Comparison of ENCODE assay signal across 8 cellular contexts in the genomic region with DNA sequence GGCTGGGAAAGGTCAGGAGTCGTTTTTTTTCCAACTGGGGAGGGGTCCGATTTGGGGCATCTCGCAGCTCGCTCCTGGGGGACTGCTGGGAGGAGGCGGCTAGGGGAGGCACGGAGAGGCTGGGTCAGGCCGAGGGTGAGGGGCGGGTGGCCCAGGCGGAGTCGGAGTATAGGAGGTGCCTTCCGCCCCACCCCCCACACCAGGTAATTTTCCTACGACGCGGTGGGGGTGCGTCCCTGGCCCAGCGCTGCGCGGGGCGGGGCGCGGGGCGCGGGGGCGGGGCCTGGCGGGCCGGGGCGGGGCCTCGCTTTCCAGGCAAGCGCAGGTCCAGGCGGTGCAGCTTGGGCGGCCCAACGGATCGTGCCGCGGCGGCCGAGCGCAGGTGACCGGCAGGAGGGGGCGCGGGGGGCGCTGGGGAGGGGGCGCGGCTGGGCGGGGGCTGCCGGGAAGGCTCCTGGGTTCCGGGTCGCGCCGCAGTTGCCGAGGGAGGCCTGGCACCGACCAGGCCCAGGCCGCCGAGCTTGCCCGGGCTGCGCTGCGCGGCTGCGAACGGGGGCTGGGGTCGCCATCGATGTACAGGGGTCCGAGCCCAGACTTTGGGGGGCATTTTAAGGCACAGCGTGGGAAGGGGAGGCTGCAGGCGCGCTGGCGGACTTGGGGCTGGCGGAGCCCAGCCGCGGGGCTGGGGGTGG. TPM values are rescaled to one million over a fixed set of nuclear protein-coding genes. Genes with fewer than 3 reads are reported as not detected.
DNase-seq lines count a peak whose midpoint lies in the region.

A gene with protein sequence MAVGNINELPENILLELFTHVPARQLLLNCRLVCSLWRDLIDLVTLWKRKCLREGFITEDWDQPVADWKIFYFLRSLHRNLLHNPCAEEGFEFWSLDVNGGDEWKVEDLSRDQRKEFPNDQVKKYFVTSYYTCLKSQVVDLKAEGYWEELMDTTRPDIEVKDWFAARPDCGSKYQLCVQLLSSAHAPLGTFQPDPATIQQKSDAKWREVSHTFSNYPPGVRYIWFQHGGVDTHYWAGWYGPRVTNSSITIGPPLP (plus strand): TSS at position 307 of the 692 bp plus-strand sequence. CDS start 959 bp downstream, outside the sequence.

- DNase-seq in AG08396 (ENCODE audit: low spot score) (peak; percentile 85), GM19240 (ENCODE audit: insufficient read length, low spot score) (peak; percentile 55), mesenteric fat pad (ENCODE audit: low spot score) (no peak), GOT3 (lab: John Stamatoyannopoulos, UW) (no peak)
- DNase-seq in activated CD4-positive, alpha-beta memory T cell treated with anti-CD3 and anti-CD28 coated beads for 36 hours, result peak; percentile 67
- DNase-seq in effector CD8-positive, alpha-beta T cell (lab: John Stamatoyannopoulos, UW), result peak; percentile 45
- DNase-seq in stimulated activated CD8-positive, alpha-beta memory T cell treated with anti-CD3 and anti-CD28 coated beads, Interleukin-2, amount 100 ng/mL, for 48 hours (ENCODE audit: low read depth in 2 of 2), result peak; percentile 44 to 48

- peaks cover 0 to 24% (median 13%) of the 10 kb centered on the region in 3 donors for H3K4me1 Mint-ChIP-seq in IgD-negative memory B cell
- H3K4me1 Mint-ChIP-seq in activated CD4-positive, alpha-beta memory T cell treated with anti-CD3 and anti-CD28 coated beads for 36 hours (ENCODE audit: low read depth), result peaks cover 22% of the 10 kb centered on the region

- H3K9me3 Mint-ChIP-seq in IgD-negative memory B cell, result no peaks in the 10 kb centered on the region
- H3K9me3 Mint-ChIP-seq in activated CD4-positive, alpha-beta memory T cell treated with anti-CD3 and anti-CD28 coated beads for 36 hours, result no peaks in the 10 kb centered on the region

- H3K27ac Mint-ChIP-seq in IgD-negative memory B cell, result peak within 1 kb of the TSS; percentile 50 to 81 (median 59)
- no peak within 1 kb of the TSS for H3K27ac Mint-ChIP-seq in activated CD4-positive, alpha-beta memory T cell treated with anti-CD3 and anti-CD28 coated beads for 36 hours

- POLR2A ChIA-PET in activated CD4-positive, alpha-beta memory T cell treated with anti-CD3 and anti-CD28 coated beads for 36 hours (lab: Charles Lee), result interaction anchor here (1.1 to 2.2 kb wide), 2 partner anchors 9 to 253 kb away, joined by 6 to 13 read pairs; a partner anchor contains a TSS

- peaks cover 3% of the 10 kb centered on the region for H3K36me3 Mint-ChIP-seq in IgD-negative memory B cell
- peaks cover 4% of the 10 kb centered on the region for H3K36me3 Mint-ChIP-seq in activated CD4-positive, alpha-beta memory T cell treated with anti-CD3 and anti-CD28 coated beads for 36 hours

- peak within 1 kb of the TSS; percentile 67 to 91 (median 85) for H3K4me3 Mint-ChIP-seq in IgD-negative memory B cell
- H3K4me3 Mint-ChIP-seq in activated CD4-positive, alpha-beta memory T cell treated with anti-CD3 and anti-CD28 coated beads for 36 hours, result peak within 1 kb of the TSS; percentile 70

- CTCF ChIA-PET in activated CD4-positive, alpha-beta memory T cell treated with anti-CD3 and anti-CD28 coated beads for 36 hours (lab: Charles Lee), result interaction anchor here (0.6 to 7.4 kb wide), 5 partner anchors 9 to 618 kb away, joined by 3 to 100 read pairs (median 13); a partner anchor contains a TSS

- peaks cover 1% of the 10 kb centered on the region for H3K27me3 Mint-ChIP-seq in IgD-negative memory B cell
- no peaks in the 10 kb centered on the region for H3K27me3 Mint-ChIP-seq in activated CD4-positive, alpha-beta memory T cell treated with anti-CD3 and anti-CD28 coated beads for 36 hours

- intact Hi-C loops in activated CD4-positive, alpha-beta memory T cell treated with anti-CD3 and anti-CD28 coated beads for 36 hours (cut with micrococcal nuclease), result loop anchor here (5.0 kb wide), 1 partner anchor 153 kb away; a partner anchor contains a TSS

RNA-seq across cellular contexts. Expression of the gene that starts here (rescaled TPM):
- 16.9 TPM for polyA plus RNA-seq in IgD-negative memory B cell
- total RNA-seq in activated CD4-positive, alpha-beta memory T cell treated with anti-CD3 and anti-CD28 coated beads for 36 hours, result 10 to 100 TPM; 16.8 to 18.6 TPM
- total RNA-seq in mesenteric fat pad, result 12.1 TPM

Comparison
In these comparisons a context has a peak if more than half of its experiments do, and no peak if none do; other contexts are left out.
1. DNase-seq: peak in AG08396 (single experiment), GM19240 (single experiment), activated CD4-positive, alpha-beta memory T cell treated with anti-CD3 and anti-CD28 coated beads for 36 hours (single experiment), effector CD8-positive, alpha-beta T cell (single experiment) and stimulated activated CD8-positive, alpha-beta memory T cell treated with anti-CD3 and anti-CD28 coated beads, Interleukin-2, amount 100 ng/mL, for 48 hours (2 of 2); none in mesenteric fat pad (single experiment) and GOT3 (single experiment).